Comparison of ENCODE assay signal across 28 cellular contexts in the genomic region with DNA sequence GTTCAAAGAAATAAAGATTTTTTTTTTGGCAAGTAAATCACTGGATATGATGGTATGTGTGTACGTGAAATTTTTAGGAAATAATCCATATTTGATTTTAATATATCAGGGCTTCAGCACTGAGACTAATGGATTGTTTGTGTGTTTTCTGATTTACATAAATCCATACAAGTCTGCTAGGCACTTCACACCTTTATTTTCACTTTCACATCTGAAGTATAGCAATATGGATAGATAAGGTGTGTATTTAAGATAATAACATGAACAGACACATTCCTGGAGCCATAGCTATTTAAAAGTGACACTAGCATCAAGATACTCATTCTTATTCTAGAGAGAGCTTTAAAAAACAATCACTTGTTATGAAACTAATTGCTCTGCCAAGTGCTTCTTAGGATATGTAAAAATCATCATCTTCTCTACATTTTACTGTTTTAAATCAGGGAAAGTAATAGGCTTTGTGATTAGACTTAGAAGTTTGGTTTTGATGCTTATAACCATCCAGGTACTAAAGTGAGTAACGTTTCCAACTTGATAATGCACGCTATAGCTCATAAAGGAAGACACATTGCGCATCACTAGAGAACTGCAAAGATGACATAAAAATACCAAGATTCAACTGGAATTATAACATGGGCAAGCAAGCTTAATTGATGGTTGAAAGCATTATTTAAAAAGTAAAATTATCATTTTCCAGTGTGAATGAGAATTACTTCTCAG.
A peak's percentile ranks its signal among the peaks of the same experiment; 100 is the strongest.
DNase-seq lines count a peak whose midpoint lies in the region; ATAC-seq, FAIRE-seq and TF ChIP-seq lines count a peak whose summit lies in the region.
"Had no signal": no experiment of that assay in that cellular context is flagged by ENCODE, and none has a peak within 500 bp of the region (broad histone marks: within the 10 kb centered on the region; RNA-seq: fewer than 3 reads in every experiment).

No MANE protein-coding gene starts in this region.

- ATAC-seq in GM21515 (IDR thresholded peaks at IDR 0.05; ENCODE audit: unreplicated experiment) (peak; percentile 53), WTC11 (no peak)
- ATAC-seq: gastrocnemius medialis; K562; naive thymus-derived CD8-positive, alpha-beta T cell; psoas muscle; sciatic nerve had no signal

- H3K9me3 Mint-ChIP-seq in CD8-positive, alpha-beta memory T cell: peaks cover 8 to 22% (median 16%) of the 10 kb centered on the region in 5 donors
- H3K9me3 Mint-ChIP-seq in WTC11: peaks cover 27% of the 10 kb centered on the region

- H3K27ac ChIP-seq in CD8-positive, alpha-beta memory T cell (ENCODE audit: low read depth, low read length): no peak overlapping the region
- H3K27ac ChIP-seq in dorsolateral prefrontal cortex: no peak overlapping the region
- H3K27ac ChIP-seq: BLaER1 treated with 17β-estradiol and CSF1 and Interleukin-3, amounts not matched to agents 10 nM and 100 nM; breast epithelium; gastrocnemius medialis; GM23248; psoas muscle; SJCRH30; tibial nerve; VCaP had no signal

- H3K36me3 ChIP-seq in CD8-positive, alpha-beta memory T cell (ENCODE audit: insufficient read depth, low read length): no peaks in the 10 kb centered on the region
- H3K36me3 ChIP-seq: breast epithelium, gastrocnemius medialis, SJCRH30 had no signal

- CTCF ChIA-PET in CD8-positive, alpha-beta memory T cell (lab: Charles Lee): no interaction called here
- CTCF ChIA-PET in WTC11 (lab: Charles Lee): no interaction called here

- H3K27me3 ChIP-seq in CD8-positive, alpha-beta memory T cell (ENCODE audit: insufficient read depth, low read length, poor library complexity, severe bottlenecking): no peaks in the 10 kb centered on the region
- no peaks in the 10 kb centered on the region for H3K27me3 ChIP-seq in dorsolateral prefrontal cortex
- H3K27me3 ChIP-seq: BLaER1 treated with 17β-estradiol and CSF1 and Interleukin-3, amounts not matched to agents 10 nM and 100 nM; breast epithelium; gastrocnemius medialis; SJCRH30; tibial nerve had no signal

- POLR2A ChIA-PET in CD8-positive, alpha-beta memory T cell (lab: Charles Lee): no interaction called here
- POLR2A ChIA-PET in WTC11 (lab: Charles Lee): no interaction called here

- no peak overlapping the region for H3K4me3 ChIP-seq in CD8-positive, alpha-beta memory T cell (ENCODE audit: low read length)
- no peak overlapping the region for H3K4me3 ChIP-seq in dorsolateral prefrontal cortex
- H3K4me3 ChIP-seq: BLaER1 treated with 17β-estradiol and CSF1 and Interleukin-3, amounts not matched to agents 10 nM and 100 nM; breast epithelium; gastrocnemius medialis; GM23248; K562; lung; psoas muscle; SJCRH30; tibial nerve had no signal

- H3K4me3 Mint-ChIP-seq in CD8-positive, alpha-beta memory T cell: peak overlapping the region in 6 of 7 donors; percentile 4 to 65 (median 31)
- no peak overlapping the region for H3K4me3 Mint-ChIP-seq in WTC11
- H3K4me3 Mint-ChIP-seq: activated naive CD8-positive, alpha-beta T cell; naive thymus-derived CD8-positive, alpha-beta T cell had no signal

- intact Hi-C loops in dorsolateral prefrontal cortex (cut with DNase I): no loop called here

- peak; percentile 20 for FAIRE-seq in GM12891 (lab: Jason Lieb, UNC)
- FAIRE-seq: K562 had no signal

- H3K27ac Mint-ChIP-seq in CD8-positive, alpha-beta memory T cell: peak overlapping the region in 5 of 8 donors; percentile 19 to 79 (median 45)
- H3K27ac Mint-ChIP-seq in WTC11: no peak overlapping the region

- H3K4me1 ChIP-seq in CD8-positive, alpha-beta memory T cell (ENCODE audit: insufficient read depth, low read length): no peaks in the 10 kb centered on the region
- H3K4me1 ChIP-seq: breast epithelium, gastrocnemius medialis, psoas muscle, SJCRH30, tibial nerve had no signal

- H3K4me1 Mint-ChIP-seq in CD8-positive, alpha-beta memory T cell: peaks cover 34 to 59% (median 51%) of the 10 kb centered on the region in 3 donors
- peaks cover 24% of the 10 kb centered on the region for H3K4me1 Mint-ChIP-seq in WTC11

- DNase-seq in CD8-positive, alpha-beta memory T cell: no peak
- DNase-seq in GM12891 (ENCODE audit: insufficient read length, low spot score): no peak
- peak; percentile 43 for DNase-seq in OCI-M1 (lab: John Stamatoyannopoulos, UW)
- DNase-seq in WTC11 (ENCODE audit: low spot score): no peak
- no peak for DNase-seq in NOMO-1 (lab: John Stamatoyannopoulos, UW; ENCODE audit: unreplicated experiment in 2 of 2)
- no peak for DNase-seq in dorsolateral prefrontal cortex
- DNase-seq: activated CD4-positive, alpha-beta T cell treated with anti-CD3 and anti-CD28 coated beads for 48 hours; DMS53; gastrocnemius medialis; GM23248; naive thymus-derived CD8-positive, alpha-beta T cell; NCI-H1092; NCI-H1694; NCI-H446 treated with DMSO at 0.1 percent for 48 hours; NCI-H82; occipital lobe; psoas muscle; SJCRH30; T-helper 9 cell had no signal

- H3K36me3 Mint-ChIP-seq in CD8-positive, alpha-beta memory T cell: peaks cover 14 to 27% (median 21%) of the 10 kb centered on the region in 3 donors
- peaks cover 18% of the 10 kb centered on the region for H3K36me3 Mint-ChIP-seq in WTC11

- no peaks in the 10 kb centered on the region for H3K27me3 Mint-ChIP-seq in CD8-positive, alpha-beta memory T cell
- H3K27me3 Mint-ChIP-seq in WTC11 (ENCODE audit: low read depth): no peaks in the 10 kb centered on the region
- H3K27me3 Mint-ChIP-seq: activated naive CD8-positive, alpha-beta T cell; naive thymus-derived CD8-positive, alpha-beta T cell had no signal

- peaks cover 5% of the 10 kb centered on the region for H3K9me3 ChIP-seq in CD8-positive, alpha-beta memory T cell (ENCODE audit: low read length)
- H3K9me3 ChIP-seq: gastrocnemius medialis, psoas muscle had no signal

- no peak for TF ChIP-seq POLR2A in GM12891 (IDR thresholded peaks at IDR 0.05; ENCODE audit: low read depth, low read length)

- TF ChIP-seq CTCF in WTC11 (IDR thresholded peaks at IDR 0.05) (no peak), dorsolateral prefrontal cortex (IDR thresholded peaks at IDR 0.05 in 54 of 56, conservative IDR thresholded peaks at IDR 0.05 in 2 of 56; ENCODE audit: low read depth in 1 of 56, partially characterized antibody in 56 of 56) (no peak)

TF ChIP-seq in GM12891, 5 proteins besides CTCF, POLR2A, EP300 and RAD21:
- TF ChIP-seq PAX5 (IDR thresholded peaks at IDR 0.05; ENCODE audit: insufficient read depth, low read length, severe bottlenecking): no peak
- TF ChIP-seq POLR2AphosphoS5 (IDR thresholded peaks at IDR 0.05; ENCODE audit: low read depth, low read length): no peak
- no peak for TF ChIP-seq SPI1 (IDR thresholded peaks at IDR 0.05; ENCODE audit: low read depth, low read length)
- TF ChIP-seq TAF1 (IDR thresholded peaks at IDR 0.05; ENCODE audit: low read depth, low read length): no peak
- TF ChIP-seq POU2F2 (IDR thresholded peaks at IDR 0.05; ENCODE audit: low read depth, low read length): no peak

TF ChIP-seq in WTC11, 78 proteins besides CTCF, POLR2A, EP300 and RAD21:
- TF ChIP-seq ZNF121 (CRISPR knock-in tag; IDR thresholded peaks at IDR 0.05): no peak
- no peak for TF ChIP-seq TEAD1 (CRISPR knock-in tag; IDR thresholded peaks at IDR 0.05)
- no peak for TF ChIP-seq E2F5 (CRISPR knock-in tag; IDR thresholded peaks at IDR 0.05)
- no peak for TF ChIP-seq ZNF532 (CRISPR knock-in tag; IDR thresholded peaks at IDR 0.05; ENCODE audit: borderline replicate concordance)
- no peak for TF ChIP-seq RORB (CRISPR knock-in tag; IDR thresholded peaks at IDR 0.05)
- TF ChIP-seq FOXJ3 (CRISPR knock-in tag; IDR thresholded peaks at IDR 0.05; ENCODE audit: borderline replicate concordance): no peak
- no peak for TF ChIP-seq RELA (CRISPR knock-in tag; IDR thresholded peaks at IDR 0.05; ENCODE audit: borderline replicate concordance)
- no peak for TF ChIP-seq CREB1 (CRISPR knock-in tag; IDR thresholded peaks at IDR 0.05)
- no peak for TF ChIP-seq SP1 (CRISPR knock-in tag; conservative IDR thresholded peaks at IDR 0.05)
- TF ChIP-seq EMX1 (CRISPR knock-in tag; IDR thresholded peaks at IDR 0.05): no peak
